9 cellular contexts compared by ENCODE assay signal in the genomic region with DNA sequence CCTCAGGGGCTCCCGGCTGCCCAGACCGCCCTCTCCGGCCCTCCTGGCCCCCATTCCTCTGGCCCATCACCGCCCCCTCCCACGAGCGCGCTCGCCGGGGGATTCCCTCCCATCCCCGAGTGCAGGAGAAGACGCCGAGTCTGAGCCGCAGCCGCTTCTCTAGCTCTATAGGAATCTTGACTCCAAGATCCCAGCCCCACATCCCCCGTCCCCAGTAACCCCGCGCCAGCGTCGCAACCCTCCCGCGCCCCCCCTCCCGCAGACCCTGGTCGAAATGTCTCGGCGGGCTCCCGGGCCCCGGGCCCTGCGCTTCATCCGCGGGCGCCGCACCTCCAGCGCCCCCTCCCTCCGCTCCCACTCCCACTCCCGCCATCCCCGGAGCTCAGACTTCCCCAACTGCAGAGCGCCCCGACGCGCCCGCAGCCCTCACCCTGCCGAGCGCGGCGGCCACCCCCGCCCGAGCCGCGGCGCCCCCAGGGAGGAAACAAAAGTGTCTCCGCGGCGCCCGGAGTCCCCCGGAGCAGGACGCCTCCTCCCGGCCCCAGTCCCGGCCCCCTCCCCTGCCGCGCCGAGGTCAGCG. TPM values are rescaled to one million over a fixed set of nuclear protein-coding genes. Genes with fewer than 3 reads are reported as not detected.
DNase-seq lines count a peak whose midpoint lies in the region; ATAC-seq, FAIRE-seq and TF ChIP-seq lines count a peak whose summit lies in the region.
"Had no signal": no experiment of that assay in that cellular context is flagged by ENCODE, and none has a peak within 500 bp of the region (broad histone marks: within the 10 kb centered on the region; RNA-seq: fewer than 3 reads in every experiment).

No MANE protein-coding gene starts in this region.

- no peaks in the 10 kb centered on the region for H3K9me2 ChIP-seq in GM23338 (ENCODE audit: insufficient read depth)

- in situ Hi-C loops in HepG2 (cut with HindIII; ENCODE audit: extremely low pct_ligation_motif_present, low pct_unique_long_range_greater_than_20kb), result no loop called here

- no peaks in the 10 kb centered on the region; the same call in 2 of the 3 replicates for H3K36me3 Mint-ChIP-seq in GM23338 (ENCODE audit: low read depth)

- BruUV-seq in HepG2 (replicated peaks; lab: Mats Ljungman, UMichigan), result no TSS peak

- H3K4me1 ChIP-seq in GM23338 (ENCODE audit: insufficient read depth) (peaks cover 12% of the 10 kb centered on the region), HepG2 (ENCODE audit: insufficient read depth, low read length) (no peaks in the 10 kb centered on the region), stomach (peaks cover 11 to 44% (median 22%) of the 10 kb centered on the region in 4 donors)

- 16% methylated on average over 19 of the region's 62 CpGs for WGBS in HepG2 (ENCODE audit: low lambda C conversion rate)
- 0 to 4% (median 2%) methylated on average over 26 to 62 of the region's 62 CpGs for WGBS in stomach, 5 donors

- no peak for FAIRE-seq in HepG2 (lab: Jason Lieb, UNC)

- H3K36me3 ChIP-seq in GM23338 (ENCODE audit: insufficient read depth), result no peaks in the 10 kb centered on the region
- no peaks in the 10 kb centered on the region for H3K36me3 ChIP-seq in HepG2 (replicated peaks in 1 of 2; ENCODE audit: control insufficient read depth in 1 of 2, insufficient read depth in 2 of 2, low read length in 2 of 2)
- no peaks in the 10 kb centered on the region for H3K36me3 ChIP-seq in stomach

- peak overlapping the region; percentile 98 for H2AFZ ChIP-seq in GM23338
- no peak overlapping the region for H2AFZ ChIP-seq in HepG2 (ENCODE audit: low read length)

- peaks cover 44% of the 10 kb centered on the region for H3K4me1 Mint-ChIP-seq in GM23338

- CTCF ChIA-PET in HepG2 (lab: Yijun Ruan, JAX; ENCODE audit: low intra/inter-chr PET ratio, low total read pairs), result interaction anchor here (1.2 kb wide), 1 partner anchor 164 kb away, joined by 3 read pairs; no protein-coding TSS in a partner anchor

- H3K79me2 ChIP-seq in GM23338 (replicated peaks; ENCODE audit: insufficient read depth), result 0 out of 2 replicates have a peak, but pooled peaks cover 7% of the 10 kb centered on the region
- no peaks in the 10 kb centered on the region for H3K79me2 ChIP-seq in HepG2 (ENCODE audit: insufficient read depth, low read length)

- H3K27me3 ChIP-seq in GM23338 (ENCODE audit: insufficient read depth) (peaks cover 24% of the 10 kb centered on the region), HepG2 (ENCODE audit: control insufficient read depth in 1 of 2, insufficient read depth in 2 of 2, low read length in 2 of 2) (peaks cover 0 to 29% of the 10 kb centered on the region in 2 experiments; a peak in 2 of 5 replicates), stomach (peaks cover 0 to 41% (median 14%) of the 10 kb centered on the region in 3 donors)

- peaks cover 2% of the 10 kb centered on the region; the same call in 1 of the 2 replicates for H3F3A ChIP-seq in GM23338 (replicated peaks; ENCODE audit: low read depth)

- no peaks in the 10 kb centered on the region for H3K9me3 ChIP-seq in HepG2 (ENCODE audit: low read length)
- no peaks in the 10 kb centered on the region for H3K9me3 ChIP-seq in stomach

- POLR2A ChIA-PET in HepG2 (lab: Yijun Ruan, JAX), result no interaction called here

- no peak overlapping the region for H3K27ac ChIP-seq in GM23338 (ENCODE audit: low read depth)
- no peak overlapping the region for H3K27ac ChIP-seq in HepG2 (ENCODE audit: extremely low read length, insufficient read depth, low read length)
- H3K27ac ChIP-seq in stomach, result peak overlapping the region; percentile 84 to 95 (median 89)

- H3K4me2 ChIP-seq in GM23338 (peak overlapping the region; percentile 96), HepG2 (ENCODE audit: low read depth, low read length) (peak overlapping the region; percentile 77)

- peaks cover 2% of the 10 kb centered on the region; the same call in 1 of the 2 replicates for H4K20me1 ChIP-seq in GM23338 (replicated peaks; ENCODE audit: insufficient read depth)
- no peaks in the 10 kb centered on the region for H4K20me1 ChIP-seq in HepG2 (ENCODE audit: insufficient read depth, low read length)

- no peak overlapping the region for H3K9ac ChIP-seq in HepG2 (ENCODE audit: insufficient read depth, low read depth, low read length)

- H3K4me3 ChIP-seq in GM23338 (peak overlapping the region; percentile 89), HepG2 (replicated peaks in 1 of 3; ENCODE audit: insufficient read depth in 1 of 3, low read depth in 2 of 3, low read length in 3 of 3) (peak overlapping the region; percentile 26 to 68 (median 51); a peak in 5 of 6 replicates), stomach (peak overlapping the region; percentile 66 to 73 (median 72))

- no peaks in the 10 kb centered on the region for H3K9me3 Mint-ChIP-seq in GM23338

- H3K27ac Mint-ChIP-seq in GM23338, result no peak overlapping the region

- TF ChIP-seq POLR2A in HepG2 (IDR thresholded peaks at IDR 0.05; ENCODE audit: insufficient read depth in 1 of 2, low read depth in 2 of 2, low read length in 2 of 2) (no peak), stomach (IDR thresholded peaks at IDR 0.05) (no peak)

- TF ChIP-seq CTCF in GM10266 (IDR thresholded peaks at IDR 0.05; ENCODE audit: control insufficient read depth, insufficient read depth, low read depth, missing control alignments), result peak; percentile 1
- TF ChIP-seq CTCF in GM23338 (conservative IDR thresholded peaks at IDR 0.05; ENCODE audit: low read depth in 2 of 2), result no peak
- TF ChIP-seq CTCF in HepG2 (CRISPR knock-in tag; IDR thresholded peaks at IDR 0.05), result no peak
- no peak for TF ChIP-seq CTCF in stomach (IDR thresholded peaks at IDR 0.05)

- H3K4me3 Mint-ChIP-seq in GM23338, result peak overlapping the region; percentile 95

- peak; percentile 70 for ATAC-seq in GM23338
- ATAC-seq in HepG2, result peak; percentile 65

- intact Hi-C loops in HepG2 (cut with micrococcal nuclease; ENCODE audit: unreplicated experiment), result loop anchor here (1.0 kb wide), 1 partner anchor 164 kb away; no protein-coding TSS in a partner anchor
- intact Hi-C loops in stomach (cut with DNase I; ENCODE audit: low total_unique reads), result no loop called here

- no peak for TF ChIP-seq RAD21 in HepG2 (CRISPR knock-in tag; IDR thresholded peaks at IDR 0.05)

- TF ChIP-seq EP300 in HepG2 (IDR thresholded peaks at IDR 0.05; ENCODE audit: low read depth in 2 of 2, low read length in 2 of 2) (no peak), HepG2 (CRISPR knock-in tag; IDR thresholded peaks at IDR 0.05; ENCODE audit: borderline replicate concordance) (no peak), stomach (IDR thresholded peaks at IDR 0.05) (no peak)

- peaks cover 20% of the 10 kb centered on the region for H3K27me3 Mint-ChIP-seq in GM23338 (ENCODE audit: insufficient read depth, low read depth, poor library complexity)

- DNase-seq in GM10266 (ENCODE audit: extremely low spot score) (peak; percentile 56), GM23338 (ENCODE audit: low spot score) (peak; percentile 80), RPMI8226 (peak; percentile 15), HepG2 (ENCODE audit: low spot score) (no peak), stomach (no peak), Ammon's horn (ENCODE audit: low spot score) (no peak), NCI-H2227 treated with DMSO at 0.1 percent for 48 hours (lab: John Stamatoyannopoulos, UW) (no peak)
- peak; percentile 33 for DNase-seq in central memory CD4-positive, alpha-beta T cell

TF ChIP-seq in GM23338, 12 proteins besides CTCF, POLR2A, EP300 and RAD21 (continues in another document):
- TF ChIP-seq ZNF331 (CRISPR knock-in tag; IDR thresholded peaks at IDR 0.05; ENCODE audit: low read depth) (no peak), NANOG (IDR thresholded peaks at IDR 0.05; ENCODE audit: borderline replicate concordance) (no peak), JUNB (IDR thresholded peaks at IDR 0.05; ENCODE audit: unreplicated experiment) (no peak), EZH2 (IDR thresholded peaks at IDR 0.05; ENCODE audit: low read depth, unreplicated experiment) (no peak), POLR2AphosphoS5 (IDR thresholded peaks at IDR 0.05; ENCODE audit: low read depth) (no peak), STAT1 (IDR thresholded peaks at IDR 0.05; ENCODE audit: unreplicated experiment) (no peak)

TF ChIP-seq in HepG2, 621 proteins besides CTCF, POLR2A, EP300 and RAD21 (continues in another document):
- TF ChIP-seq ZSCAN9 (CRISPR knock-in tag; IDR thresholded peaks at IDR 0.05; ENCODE audit: borderline replicate concordance), result no peak

RNA-seq across cellular contexts. Expression of a gene that starts 0.5 kb away (rescaled TPM):
- 15.0 and 24.9 TPM in 2 replicates for total RNA-seq in GM23338 (2014; rRNA removed; shearing (Covaris generic))
- polyA plus RNA-seq in GM23338 (2016; fragmentation: Nextera tagmentation; extraction: Ambion mirVana) (6.5 and 6.7 TPM in 2 replicates), HepG2 (2011; rRNA removed) (0.14 and 0.17 TPM in 2 replicates), stomach (10 to 100 TPM in 1 of 3 donors, 1 to 10 TPM in 2; 4.1 to 10.2 (median 6.5) TPM)
- total RNA-seq in HepG2 (2016; rRNA removed; fragmentation: Illumina TruSeq; extraction: Trizol) (0.11 TPM in 1 of 2 replicates, not detected in the other), stomach (100 to 1,000 TPM in 2 of 5 donors, 10 to 100 TPM in 3; 16.1 to 117 (median 74.2) TPM)
- total RNA-seq in HepG2 (2016; cell fraction: cytosol; rRNA removed; fragmentation: Illumina TruSeq; extraction: Trizol; ENCODE audit: low read depth), result 0.44 TPM in 1 of 2 replicates, not detected in the other
- total RNA-seq in HepG2 (2016; cell fraction: insoluble cytoplasmic fraction; rRNA removed; fragmentation: Illumina TruSeq; extraction: Trizol), result 0.25 and 0.32 TPM in 2 replicates
- total RNA-seq in HepG2 (2016; cell fraction: membrane; rRNA removed; fragmentation: Illumina TruSeq; extraction: Trizol), result 0.10 and 0.25 TPM in 2 replicates
- total RNA-seq in HepG2 (2016; cell fraction: nucleus; rRNA removed; fragmentation: Illumina TruSeq; extraction: Trizol), result 0.19 TPM in 1 of 2 replicates, not detected in the other
- polyA plus RNA-seq in HepG2 (2011; cell fraction: cytosol; rRNA removed), result 0.05 TPM in 1 of 2 replicates, not detected in the other
- polyA plus RNA-seq in HepG2 (2011; cell fraction: nucleus; rRNA removed), result 0.31 TPM in 1 of 2 replicates, not detected in the other
- 0.21 and 0.66 TPM in 2 replicates for polyA plus RNA-seq in HepG2 (2012)
- polyA plus RNA-seq in HepG2 (2016; cell fraction: cytosol; fragmentation: Illumina TruSeq; extraction: Trizol; ENCODE audit: low read depth), result 0.10 TPM in 1 of 2 replicates, not detected in the other
- 0.37 and 0.74 TPM in 2 replicates for polyA plus RNA-seq in HepG2 (2016; cell fraction: insoluble cytoplasmic fraction; fragmentation: Illumina TruSeq; extraction: Trizol; ENCODE audit: low read depth)
- polyA plus RNA-seq in HepG2 (2016; cell fraction: membrane; fragmentation: Illumina TruSeq; extraction: Trizol; ENCODE audit: low read depth), result 0.29 and 0.41 TPM in 2 replicates
- polyA plus RNA-seq in HepG2 (2016; cell fraction: nucleus; fragmentation: Illumina TruSeq; extraction: Trizol; ENCODE audit: insufficient read depth, low read depth), result 0.31 and 0.61 TPM in 2 replicates
- 0.05 and 1.2 TPM in 2 replicates for polyA minus RNA-seq in HepG2 (2011; rRNA and poly(A)+ RNA removed; ENCODE audit: low replicate concordance)
- not detected in 2 replicates for polyA minus RNA-seq in HepG2 (2011; cell fraction: cytosol; rRNA and poly(A)+ RNA removed)
- 0.37 and 1.3 TPM in 2 replicates for polyA minus RNA-seq in HepG2 (2011; cell fraction: nucleus; rRNA and poly(A)+ RNA removed)
- total RNA-seq: LHCN-M2 had no signal

Comparison
In these comparisons a context has a peak if more than half of its experiments do, and no peak if none do; other contexts are left out.
1. DNase-seq: peak in GM10266 (single experiment), GM23338 (single experiment), RPMI8226 (single experiment) and central memory CD4-positive, alpha-beta T cell (single experiment); none in HepG2 (single experiment), stomach (single experiment), Ammon's horn (single experiment) and NCI-H2227 treated with DMSO at 0.1 percent for 48 hours (single experiment).
2. H3K27ac ChIP-seq: peak in stomach (5 of 5); none in GM23338 (single experiment) and HepG2 (single experiment).
3. RNA of a gene that starts 0.5 kb away (total RNA-seq): 16.1 to 117 TPM in stomach and 15.0 to 24.9 TPM in GM23338; 0.10 to 0.44 TPM in HepG2; every median in the first group is over 10 times any median in the second.
4. Peak in every context shown above with its lines, with median percentiles within 50 percentile points of each other: H3K4me3 ChIP-seq.